ENCODE assay signal across 21 cellular contexts in the genomic region with DNA sequence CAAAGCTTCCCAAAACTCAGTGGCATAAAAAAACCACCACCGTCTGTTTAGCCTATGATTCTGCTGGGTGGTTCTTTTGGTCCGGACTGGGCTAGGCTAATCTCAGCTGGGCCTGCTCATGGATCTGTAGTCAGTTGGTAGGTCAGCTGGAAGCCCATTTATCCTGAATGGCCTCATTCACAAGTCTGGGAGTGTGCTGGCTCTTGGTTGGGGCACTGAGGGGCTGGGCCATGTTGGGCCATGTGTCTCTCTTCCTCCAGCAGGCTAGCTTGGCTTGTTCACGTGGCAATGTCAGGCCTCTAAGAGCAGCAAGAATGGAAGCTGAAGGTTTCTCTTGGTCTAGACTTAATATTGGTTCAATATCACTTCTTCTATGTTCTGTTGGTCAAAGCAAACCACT.
DNase-seq lines count a peak whose midpoint lies in the region; ATAC-seq and TF ChIP-seq lines count a peak whose summit lies in the region.
"Had no signal": no experiment of that assay in that cellular context is flagged by ENCODE, and none has a peak within 500 bp of the region (broad histone marks: within the 10 kb centered on the region; RNA-seq: fewer than 3 reads in every experiment).

No MANE protein-coding gene starts in this region.

- intact Hi-C loops in spleen (cut with DNase I; ENCODE audit: low total_unique reads) = no loop called here
- intact Hi-C loops in activated CD4-positive, alpha-beta T cell treated with anti-CD3 and anti-CD28 coated beads, Interleukin-2, amount 10 ng/mL, durations not matched to agents 24 days and 14 days (cut with micrococcal nuclease) = no loop called here

- H3K9me3 ChIP-seq in spleen (no peaks in the 10 kb centered on the region), HAP-1 (no peaks in the 10 kb centered on the region)
- H3K9me3 ChIP-seq: ascending aorta, lower lobe of right lung, thyroid gland had no signal

- H3K27ac ChIP-seq in coronary artery = no peak overlapping the region
- H3K27ac ChIP-seq in spleen = peak overlapping the region in 1 of 8 donors; percentile 32
- H3K27ac ChIP-seq: 22Rv1, ascending aorta, lower lobe of right lung, skin epidermis, thyroid gland had no signal

- H3K36me3 ChIP-seq in spleen (no peaks in the 10 kb centered on the region), HAP-1 (replicated peaks) (no peaks in the 10 kb centered on the region)
- H3K36me3 ChIP-seq: ascending aorta, lower lobe of right lung, thyroid gland had no signal

- peaks cover 0 to 4% (median 0%) of the 10 kb centered on the region in 7 donors for H3K27me3 ChIP-seq in spleen (replicated peaks in 1 of 7)
- H3K27me3 ChIP-seq in HAP-1 (ENCODE audit: low read depth) = no peaks in the 10 kb centered on the region
- H3K27me3 ChIP-seq: ascending aorta, thyroid gland had no signal

- no peaks in the 10 kb centered on the region for H3K9me3 Mint-ChIP-seq in activated CD4-positive, alpha-beta T cell treated with anti-CD3 and anti-CD28 coated beads, Interleukin-2, amount 10 ng/mL, durations not matched to agents 24 days and 14 days
- H3K9me3 Mint-ChIP-seq: activated B cell treated with CpG ODN at 0.5 μM for 24 hours; activated T-helper 1 cell treated with anti-CD3 and anti-CD28 coated beads, Interleukin-12 subunit alpha, Interleukin-12 subunit beta, Interleukin-2, Interleukin-4 antibody, amounts not matched to agents 30 ng/mL and 10 ng/mL and 1 ng/mL, durations not matched to agents 14 hours and 24 hours and 36 hours had no signal

- no peak overlapping the region for H3K4me3 ChIP-seq in NB4 (ENCODE audit: low read depth, low read length)
- H3K4me3 ChIP-seq in coronary artery = no peak overlapping the region
- H3K4me3 ChIP-seq in spleen = no peak overlapping the region
- H3K4me3 ChIP-seq in HAP-1 = no peak overlapping the region
- H3K4me3 ChIP-seq: ascending aorta, lower lobe of right lung, skin epidermis, thyroid gland had no signal

- no peak for TF ChIP-seq POLR2A in NB4 (IDR thresholded peaks at IDR 0.05; ENCODE audit: extremely low read depth, insufficient read length)
- no peak for TF ChIP-seq POLR2A in spleen (IDR thresholded peaks at IDR 0.05)

- no peaks in the 10 kb centered on the region for H3K27me3 Mint-ChIP-seq in activated CD4-positive, alpha-beta T cell treated with anti-CD3 and anti-CD28 coated beads, Interleukin-2, amount 10 ng/mL, durations not matched to agents 24 days and 14 days
- H3K27me3 Mint-ChIP-seq: activated B cell treated with CpG ODN at 0.5 μM for 24 hours; activated naive CD8-positive, alpha-beta T cell had no signal

- H3K4me1 Mint-ChIP-seq in activated CD4-positive, alpha-beta T cell treated with anti-CD3 and anti-CD28 coated beads, Interleukin-2, amount 10 ng/mL, durations not matched to agents 24 days and 14 days = no peaks in the 10 kb centered on the region
- H3K4me1 Mint-ChIP-seq: activated B cell treated with CpG ODN at 0.5 μM for 24 hours had no signal

- DNase-seq in DMS 273 (lab: John Stamatoyannopoulos, UW; ENCODE audit: unreplicated experiment) (peak; percentile 30), DMS 273 treated with DMSO at 0.1 percent for 48 hours (lab: John Stamatoyannopoulos, UW) (no peak), NB4 (ENCODE audit: low read depth) (peak; percentile 32), coronary artery (ENCODE audit: low spot score) (peak; percentile 36), spleen (peak; percentile 44), HAP-1 (ENCODE audit: low spot score in 2 of 2) (no peak)
- no peak for DNase-seq in activated CD4-positive, alpha-beta T cell treated with anti-CD3 and anti-CD28 coated beads, Interleukin-2, amount 10 ng/mL, durations not matched to agents 24 days and 14 days
- DNase-seq: activated B cell treated with CpG ODN at 0.5 μM for 24 hours; central memory CD4-positive, alpha-beta T cell; DMS79; foreskin melanocyte; lower lobe of right lung; NCI-H1105; stimulated activated naive CD4-positive, alpha-beta T cell; thyroid gland had no signal

- no peaks in the 10 kb centered on the region for H3K36me3 Mint-ChIP-seq in activated CD4-positive, alpha-beta T cell treated with anti-CD3 and anti-CD28 coated beads, Interleukin-2, amount 10 ng/mL, durations not matched to agents 24 days and 14 days (ENCODE audit: low read depth)
- H3K36me3 Mint-ChIP-seq: activated naive CD8-positive, alpha-beta T cell had no signal

- 80 to 88% (median 87%) methylated on average over 3 of the region's 3 CpGs for WGBS in spleen, 5 donors

- H3K27ac Mint-ChIP-seq in activated CD4-positive, alpha-beta T cell treated with anti-CD3 and anti-CD28 coated beads, Interleukin-2, amount 10 ng/mL, durations not matched to agents 24 days and 14 days = no peak overlapping the region
- H3K27ac Mint-ChIP-seq: activated B cell treated with CpG ODN at 0.5 μM for 24 hours; activated naive CD8-positive, alpha-beta T cell; activated T-helper 1 cell treated with anti-CD3 and anti-CD28 coated beads, Interleukin-12 subunit alpha, Interleukin-12 subunit beta, Interleukin-2, Interleukin-4 antibody, amounts not matched to agents 30 ng/mL and 10 ng/mL and 1 ng/mL, durations not matched to agents 14 hours and 24 hours and 36 hours had no signal

- TF ChIP-seq CTCF in NB4 (IDR thresholded peaks at IDR 0.05; ENCODE audit: low read depth, low read length) (no peak), coronary artery (IDR thresholded peaks at IDR 0.05) (no peak), spleen (IDR thresholded peaks at IDR 0.05 in 8 of 11, conservative IDR thresholded peaks at IDR 0.05 in 3 of 11) (no peak)

- H3K4me1 ChIP-seq in spleen (peaks cover 0 to 16% (median 0%) of the 10 kb centered on the region in 6 donors), HAP-1 (no peaks in the 10 kb centered on the region; the same call in 1 of the 2 replicates)
- H3K4me1 ChIP-seq: ascending aorta, lower lobe of right lung, thyroid gland had no signal

- ATAC-seq in GM21529 (IDR thresholded peaks at IDR 0.05; ENCODE audit: unreplicated experiment) = no peak
- ATAC-seq: lower lobe of right lung had no signal

- H3K4me3 Mint-ChIP-seq in activated CD4-positive, alpha-beta T cell treated with anti-CD3 and anti-CD28 coated beads, Interleukin-2, amount 10 ng/mL, durations not matched to agents 24 days and 14 days = no peak overlapping the region
- H3K4me3 Mint-ChIP-seq: activated B cell treated with CpG ODN at 0.5 μM for 24 hours; activated naive CD8-positive, alpha-beta T cell; activated T-helper 1 cell treated with anti-CD3 and anti-CD28 coated beads, Interleukin-12 subunit alpha, Interleukin-12 subunit beta, Interleukin-2, Interleukin-4 antibody, amounts not matched to agents 30 ng/mL and 10 ng/mL and 1 ng/mL, durations not matched to agents 14 hours and 24 hours and 36 hours had no signal

- in situ Hi-C loops in HAP-1 (cut with MboI; ENCODE audit: low sequenced_read_pairs) = no loop called here

Comparison
In these comparisons a context has a peak if more than half of its experiments do, and no peak if none do; other contexts are left out.
1. DNase-seq: peak in DMS 273 (single experiment), NB4 (single experiment), coronary artery (single experiment) and spleen (single experiment); none in DMS 273 treated with DMSO at 0.1 percent for 48 hours (single experiment), activated CD4-positive, alpha-beta T cell treated with anti-CD3 and anti-CD28 coated beads, Interleukin-2, amount 10 ng/mL, durations not matched to agents 24 days and 14 days (single experiment) and HAP-1 (0 of 2).